ENCODE assay signal across 12 cellular contexts in the genomic region with DNA sequence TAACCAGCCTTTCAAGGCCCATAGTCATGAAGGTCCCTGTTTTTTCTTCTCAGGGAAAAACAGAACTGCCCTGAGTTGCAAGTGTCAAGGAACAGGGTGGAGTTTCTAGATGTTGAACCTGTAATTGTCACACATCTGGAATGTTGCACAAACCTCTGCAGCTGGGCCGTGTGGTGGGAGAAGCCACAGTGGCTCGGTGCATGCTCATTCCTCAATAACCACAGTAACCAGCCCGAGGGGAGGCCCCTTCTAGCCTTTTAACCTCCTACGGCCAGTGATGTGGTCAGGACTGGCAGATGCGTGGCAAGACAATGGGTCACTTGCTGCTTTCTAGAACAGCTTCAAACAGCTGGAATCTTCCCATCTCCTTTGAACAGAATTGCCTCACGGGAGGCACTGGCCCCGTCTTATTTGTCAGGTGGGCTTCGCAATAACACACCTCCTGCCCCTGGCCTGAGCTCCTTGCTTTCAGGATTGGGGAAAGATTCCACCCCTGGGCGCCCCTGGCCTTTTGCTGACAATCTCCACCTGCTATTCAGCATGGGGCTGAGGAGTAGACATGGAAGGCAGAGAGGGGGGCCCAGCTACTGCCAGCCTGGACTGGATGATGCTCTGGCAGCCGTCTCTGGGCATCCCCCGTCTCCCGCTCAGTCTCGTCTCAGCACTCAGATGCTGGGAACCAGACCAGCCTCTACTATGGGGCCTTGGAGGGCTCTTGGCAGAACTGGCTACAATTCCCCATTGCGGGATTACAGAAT.
DNase-seq lines count a peak whose midpoint lies in the region; ATAC-seq and TF ChIP-seq lines count a peak whose summit lies in the region.
"Had no signal": no experiment of that assay in that cellular context is flagged by ENCODE, and none has a peak within 500 bp of the region (broad histone marks: within the 10 kb centered on the region; RNA-seq: fewer than 3 reads in every experiment).

No MANE protein-coding gene starts in this region.

- H3K4me2 ChIP-seq in neuronal stem cell (ENCODE audit: insufficient read depth, low read length, poor library complexity, severe bottlenecking), result no peak overlapping the region

- H3K27ac Mint-ChIP-seq in HFFc6 (no peak overlapping the region), glutamatergic neuron (ENCODE audit: unreplicated experiment) (no peak overlapping the region)

- H3K36me3 Mint-ChIP-seq in HFFc6 (ENCODE audit: low read depth) (no peaks in the 10 kb centered on the region), glutamatergic neuron (ENCODE audit: unreplicated experiment) (no peaks in the 10 kb centered on the region)
- H3K36me3 Mint-ChIP-seq: activated naive CD4-positive, alpha-beta T cell treated with anti-CD3 and anti-CD28 coated beads, Interleukin-2, amount 50 U/mL, for 72 hours; naive thymus-derived CD8-positive, alpha-beta T cell had no signal

- H2BK5ac ChIP-seq in neuronal stem cell (ENCODE audit: low read length), result no peak overlapping the region

- H3K4ac ChIP-seq in neuronal stem cell (ENCODE audit: low read length), result no peak overlapping the region

- no peak overlapping the region for H2AK5ac ChIP-seq in neuronal stem cell (ENCODE audit: low read depth, low read length)

- no peaks in the 10 kb centered on the region for H3K9me3 Mint-ChIP-seq in HFFc6
- peaks cover 13% of the 10 kb centered on the region for H3K9me3 Mint-ChIP-seq in glutamatergic neuron (ENCODE audit: unreplicated experiment)
- H3K9me3 Mint-ChIP-seq: activated naive CD4-positive, alpha-beta T cell treated with anti-CD3 and anti-CD28 coated beads, Interleukin-2, amount 50 U/mL, for 72 hours; naive thymus-derived CD8-positive, alpha-beta T cell had no signal

- no CpG with 5 or more reads among the region's 14 CpGs for WGBS in neuronal stem cell (ENCODE audit: extremely low coverage in 2 of 2, insufficient read length in 2 of 2, insufficient replicate concordance in 1 of 2), 2 donors

- H3K36me3 ChIP-seq in SJSA1 (no peaks in the 10 kb centered on the region), neuronal stem cell (replicated peaks in 1 of 2; ENCODE audit: control insufficient read depth in 2 of 2, insufficient read depth in 2 of 2, low read length in 2 of 2) (no peaks in the 10 kb centered on the region)

- peaks cover 11% of the 10 kb centered on the region for H3K4me1 Mint-ChIP-seq in HFFc6 (ENCODE audit: low read depth)
- H3K4me1 Mint-ChIP-seq in glutamatergic neuron (ENCODE audit: low read depth, unreplicated experiment), result peaks cover 66% of the 10 kb centered on the region

- H3K9ac ChIP-seq in neuronal stem cell (ENCODE audit: low read depth, low read length, poor library complexity), result no peak overlapping the region

- H3K4me3 Mint-ChIP-seq in HFFc6 (no peak overlapping the region), glutamatergic neuron (ENCODE audit: unreplicated experiment) (no peak overlapping the region)
- H3K4me3 Mint-ChIP-seq: naive thymus-derived CD8-positive, alpha-beta T cell had no signal

- H3K23ac ChIP-seq in neuronal stem cell (ENCODE audit: low read depth, low read length, poor library complexity), result no peak overlapping the region

- H3K9me3 ChIP-seq in SJSA1 (replicated peaks), result no peaks in the 10 kb centered on the region
- no peaks in the 10 kb centered on the region for H3K9me3 ChIP-seq in neuronal stem cell (replicated peaks in 1 of 2; ENCODE audit: control insufficient read depth in 2 of 2, insufficient read depth in 1 of 2, low read depth in 1 of 2, low read length in 2 of 2)

- H3K79me1 ChIP-seq in neuronal stem cell (ENCODE audit: low read depth, low read length), result no peaks in the 10 kb centered on the region

- no peak overlapping the region for H3K14ac ChIP-seq in neuronal stem cell (ENCODE audit: low read length)

- H3K27me3 Mint-ChIP-seq in HFFc6 (ENCODE audit: insufficient read depth), result peaks cover 3% of the 10 kb centered on the region
- H3K27me3 Mint-ChIP-seq in glutamatergic neuron (ENCODE audit: unreplicated experiment), result peaks cover 8% of the 10 kb centered on the region

- no peak for ATAC-seq in GM21367 (IDR thresholded peaks at IDR 0.05; ENCODE audit: unreplicated experiment)
- ATAC-seq: naive thymus-derived CD8-positive, alpha-beta T cell had no signal

- no peak overlapping the region for H3K18ac ChIP-seq in neuronal stem cell (ENCODE audit: low read length)

- no peak overlapping the region for H3K4me3 ChIP-seq in SJSA1
- no peak overlapping the region for H3K4me3 ChIP-seq in fibroblast of pulmonary artery (replicated peaks; ENCODE audit: low read depth, low read length)
- H3K4me3 ChIP-seq in neuronal stem cell (ENCODE audit: low read length in 2 of 2), result no peak overlapping the region
- H3K4me3 ChIP-seq: SK-N-MC had no signal

- no peak overlapping the region for H3K27ac ChIP-seq in SJSA1
- no peak overlapping the region for H3K27ac ChIP-seq in neuronal stem cell (replicated peaks; ENCODE audit: low read length)
- H3K27ac ChIP-seq: SK-N-MC had no signal

- TF ChIP-seq CTCF in HFFc6 (IDR thresholded peaks at IDR 0.05), result no peak
- no peak for TF ChIP-seq CTCF in fibroblast of pulmonary artery (IDR thresholded peaks at IDR 0.05; ENCODE audit: low read length, missing control alignments)
- TF ChIP-seq CTCF in glutamatergic neuron (IDR thresholded peaks at IDR 0.05; ENCODE audit: partially characterized antibody, unreplicated experiment), result no peak

- H4K91ac ChIP-seq in neuronal stem cell (ENCODE audit: low read depth, low read length, poor library complexity), result no peak overlapping the region

- H2BK120ac ChIP-seq in neuronal stem cell (ENCODE audit: low read depth, low read length), result no peak overlapping the region

- H3K4me1 ChIP-seq in SJSA1 (replicated peaks) (peaks cover 5% of the 10 kb centered on the region; the same call in 1 of the 2 replicates), neuronal stem cell (ENCODE audit: control insufficient read depth in 2 of 2, insufficient read depth in 1 of 2, low read depth in 1 of 2, low read length in 2 of 2) (peaks cover 20 to 58% of the 10 kb centered on the region in 2 donors)

- H3K27me3 ChIP-seq in SJSA1 (replicated peaks), result no peaks in the 10 kb centered on the region
- H3K27me3 ChIP-seq in neuronal stem cell (ENCODE audit: control insufficient read depth in 3 of 3, insufficient read depth in 3 of 3, low read depth in 1 of 3, low read length in 3 of 3), result no peaks in the 10 kb centered on the region

- no peak overlapping the region for H2BK15ac ChIP-seq in neuronal stem cell (ENCODE audit: low read length)

- no peak overlapping the region for H2BK12ac ChIP-seq in neuronal stem cell (ENCODE audit: low read length)

- no peak overlapping the region for H2AFZ ChIP-seq in neuronal stem cell (ENCODE audit: low read length)

- peak; percentile 79 for DNase-seq in Daoy (ENCODE audit: low read depth)
- peak; percentile 24 for DNase-seq in HFFc6
- DNase-seq in SJSA1 (ENCODE audit: low read depth in 1 of 2, low spot score in 2 of 2), result peak; percentile 31 to 64
- DNase-seq in fibroblast of pulmonary artery (ENCODE audit: low read depth), result peak; percentile 21
- no peak for DNase-seq in NCI-H2227 (lab: John Stamatoyannopoulos, UW; ENCODE audit: unreplicated experiment)
- DNase-seq in glutamatergic neuron, result no peak
- no peak for DNase-seq in neuronal stem cell (ENCODE audit: low spot score)
- DNase-seq: naive thymus-derived CD8-positive, alpha-beta T cell; NCI-H1694 treated with DMSO at 0.1 percent for 48 hours had no signal

- H4K8ac ChIP-seq in neuronal stem cell (ENCODE audit: low read depth, low read length), result no peak overlapping the region

Comparison
In these comparisons a context has a peak if more than half of its experiments do, and no peak if none do; other contexts are left out.
1. DNase-seq: peak in Daoy (single experiment), HFFc6 (single experiment), SJSA1 (2 of 2) and fibroblast of pulmonary artery (single experiment); none in NCI-H2227 (single experiment), glutamatergic neuron (single experiment) and neuronal stem cell (single experiment).